In the genomic region with DNA sequence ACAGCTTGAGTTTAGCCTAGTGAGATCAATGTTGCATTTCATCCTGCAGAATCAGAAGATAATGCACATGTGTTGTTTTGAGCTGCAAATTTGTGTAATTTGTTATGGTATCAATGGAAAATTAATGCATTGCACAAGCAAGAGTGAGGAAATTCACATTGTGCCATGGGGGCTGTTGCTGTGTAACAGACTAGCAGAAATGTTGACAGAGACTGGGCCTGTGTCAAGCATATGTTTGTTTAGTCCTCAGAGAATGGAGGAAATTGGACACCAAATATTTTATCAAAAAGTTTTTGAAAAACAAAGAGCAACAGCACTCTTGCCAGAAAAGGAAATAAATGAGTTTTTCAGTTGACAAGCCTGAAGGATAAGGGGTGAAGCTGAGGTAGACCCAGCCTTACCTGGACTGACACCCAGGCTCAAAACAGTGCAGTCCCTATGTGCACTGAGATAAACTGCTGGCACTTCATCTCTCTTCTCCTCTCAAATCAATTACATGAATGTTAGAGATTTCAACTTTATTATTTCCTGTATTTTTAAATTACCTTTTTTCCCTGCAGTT, we compare ENCODE assay signal across 25 cellular contexts.
A peak's percentile ranks its signal among the peaks of the same experiment; 100 is the strongest.
DNase-seq lines count a peak whose midpoint lies in the region; ATAC-seq, FAIRE-seq and TF ChIP-seq lines count a peak whose summit lies in the region.
"Had no signal": no experiment of that assay in that cellular context is flagged by ENCODE, and none has a peak within 500 bp of the region (broad histone marks: within the 10 kb centered on the region; RNA-seq: fewer than 3 reads in every experiment).

No MANE protein-coding gene starts in this region.

- H3K79me2 ChIP-seq in GM23338 (replicated peaks; ENCODE audit: insufficient read depth) = no peaks in the 10 kb centered on the region

- no peaks in the 10 kb centered on the region for H3K27me3 ChIP-seq in GM23338 (ENCODE audit: insufficient read depth)
- H3K27me3 ChIP-seq: BE2C, MG63 had no signal

- no peak overlapping the region for H3K27ac ChIP-seq in GM23338 (ENCODE audit: low read depth)
- H3K27ac ChIP-seq: HL-60 had no signal

- H3K4me1 Mint-ChIP-seq in GM23338 = no peaks in the 10 kb centered on the region
- no peaks in the 10 kb centered on the region for H3K4me1 Mint-ChIP-seq in activated T-cell treated with anti-CD3 and anti-CD28 coated beads, Interleukin-2, amount 50 U/mL, for 4 hours (ENCODE audit: low read depth)
- H3K4me1 Mint-ChIP-seq: CD4-positive, CD25-positive, alpha-beta regulatory T cell; IgD-negative memory B cell had no signal

- no peak for ATAC-seq in GM23338
- no peak for ATAC-seq in activated T-cell treated with anti-CD3 and anti-CD28 coated beads, Interleukin-2, amount 50 U/mL, for 4 hours
- ATAC-seq: Right ventricle myocardium inferior had no signal

- H2AFZ ChIP-seq in GM23338 = peak overlapping the region; percentile 54; the same call in 1 of the 2 replicates

- no peak overlapping the region for H3K4me2 ChIP-seq in GM23338

- H3K36me3 Mint-ChIP-seq in GM23338 (ENCODE audit: low read depth) = no peaks in the 10 kb centered on the region
- H3K36me3 Mint-ChIP-seq in activated T-cell treated with anti-CD3 and anti-CD28 coated beads, Interleukin-2, amount 50 U/mL, for 4 hours (ENCODE audit: insufficient read depth) = no peaks in the 10 kb centered on the region
- H3K36me3 Mint-ChIP-seq: CD4-positive, CD25-positive, alpha-beta regulatory T cell had no signal

- no peak overlapping the region for H3K27ac Mint-ChIP-seq in GM23338
- H3K27ac Mint-ChIP-seq: CD4-positive, CD25-positive, alpha-beta regulatory T cell; IgD-negative memory B cell had no signal

- H3K4me3 ChIP-seq in GM23338 = no peak overlapping the region
- H3K4me3 ChIP-seq: HAP-1, MG63 had no signal

- no peak for TF ChIP-seq POLR2A in H54 (IDR thresholded peaks at IDR 0.05; ENCODE audit: low read depth, low read length)

- no peaks in the 10 kb centered on the region for H3K4me1 ChIP-seq in GM23338 (ENCODE audit: insufficient read depth)
- H3K4me1 ChIP-seq: BE2C, HAP-1 had no signal

- no peaks in the 10 kb centered on the region for H3K27me3 Mint-ChIP-seq in GM23338 (ENCODE audit: insufficient read depth, low read depth, poor library complexity)
- no peaks in the 10 kb centered on the region for H3K27me3 Mint-ChIP-seq in activated T-cell treated with anti-CD3 and anti-CD28 coated beads, Interleukin-2, amount 50 U/mL, for 4 hours (ENCODE audit: low read depth)
- H3K27me3 Mint-ChIP-seq: CD4-positive, CD25-positive, alpha-beta regulatory T cell; IgD-negative memory B cell had no signal

- no peak for FAIRE-seq in H54 (lab: Jason Lieb, UNC)
- FAIRE-seq: A204.1, RCC 7860 had no signal

- no peaks in the 10 kb centered on the region for H3K36me3 ChIP-seq in GM23338 (ENCODE audit: insufficient read depth)
- H3K36me3 ChIP-seq: BE2C, HAP-1, MG63 had no signal

- no peak overlapping the region for H3K4me3 Mint-ChIP-seq in GM23338
- H3K4me3 Mint-ChIP-seq in activated T-cell treated with anti-CD3 and anti-CD28 coated beads, Interleukin-2, amount 50 U/mL, for 4 hours = no peak overlapping the region
- H3K4me3 Mint-ChIP-seq: CD4-positive, CD25-positive, alpha-beta regulatory T cell; IgD-negative memory B cell had no signal

- H3F3A ChIP-seq in GM23338 (replicated peaks; ENCODE audit: low read depth) = no peaks in the 10 kb centered on the region

- H3K9me2 ChIP-seq in GM23338 (ENCODE audit: insufficient read depth) = no peaks in the 10 kb centered on the region

- peak; percentile 22 for DNase-seq in NCI-H1105 treated with DMSO at 0.1 percent for 48 hours (lab: John Stamatoyannopoulos, UW)
- DNase-seq in NCI-H1105 (lab: John Stamatoyannopoulos, UW) = no peak
- no peak for DNase-seq in GM23338 (ENCODE audit: low spot score)
- peak; percentile 51 for DNase-seq in NCI-H69 (lab: John Stamatoyannopoulos, UW)
- DNase-seq in fibroblast of gingiva (ENCODE audit: low read depth) = peak; percentile 56
- DNase-seq in activated T-cell treated with anti-CD3 and anti-CD28 coated beads, Interleukin-2, amount 50 U/mL, for 4 hours = no peak
- DNase-seq in H54 (ENCODE audit: insufficient read length, low spot score) = no peak
- no peak for DNase-seq in GM10248 (ENCODE audit: extremely low spot score)
- DNase-seq: BE2C; CD4-positive, CD25-positive, alpha-beta regulatory T cell; COR-L47; DMS79; Kasumi-1; MG63; NCI-H1048; NCI-H187; NCI-H510A treated with DMSO at 0.1 percent for 48 hours; SW 1271; T-helper 2 cell had no signal

- CTCF ChIA-PET in GM10248 (lab: Yijun Ruan, JAX) = no interaction called here

- H4K20me1 ChIP-seq in GM23338 (replicated peaks; ENCODE audit: insufficient read depth) = no peaks in the 10 kb centered on the region

- TF ChIP-seq CTCF in GM23338 (conservative IDR thresholded peaks at IDR 0.05; ENCODE audit: low read depth in 2 of 2) (no peak), GM10248 (IDR thresholded peaks at IDR 0.05; ENCODE audit: control extremely low read depth, extremely low read depth, low read depth, missing control alignments) (no peak)

- H3K9me3 Mint-ChIP-seq in GM23338 = no peaks in the 10 kb centered on the region
- no peaks in the 10 kb centered on the region for H3K9me3 Mint-ChIP-seq in activated T-cell treated with anti-CD3 and anti-CD28 coated beads, Interleukin-2, amount 50 U/mL, for 4 hours

- POLR2A ChIA-PET in GM10248 (lab: Yijun Ruan, JAX) = no interaction called here

TF ChIP-seq in GM23338, 12 proteins besides CTCF, POLR2A, EP300 and RAD21:
- no peak for TF ChIP-seq EZH2 (IDR thresholded peaks at IDR 0.05; ENCODE audit: low read depth, unreplicated experiment)
- no peak for TF ChIP-seq ZNF114 (CRISPR knock-in tag; IDR thresholded peaks at IDR 0.05)
- TF ChIP-seq, protein P1, sequence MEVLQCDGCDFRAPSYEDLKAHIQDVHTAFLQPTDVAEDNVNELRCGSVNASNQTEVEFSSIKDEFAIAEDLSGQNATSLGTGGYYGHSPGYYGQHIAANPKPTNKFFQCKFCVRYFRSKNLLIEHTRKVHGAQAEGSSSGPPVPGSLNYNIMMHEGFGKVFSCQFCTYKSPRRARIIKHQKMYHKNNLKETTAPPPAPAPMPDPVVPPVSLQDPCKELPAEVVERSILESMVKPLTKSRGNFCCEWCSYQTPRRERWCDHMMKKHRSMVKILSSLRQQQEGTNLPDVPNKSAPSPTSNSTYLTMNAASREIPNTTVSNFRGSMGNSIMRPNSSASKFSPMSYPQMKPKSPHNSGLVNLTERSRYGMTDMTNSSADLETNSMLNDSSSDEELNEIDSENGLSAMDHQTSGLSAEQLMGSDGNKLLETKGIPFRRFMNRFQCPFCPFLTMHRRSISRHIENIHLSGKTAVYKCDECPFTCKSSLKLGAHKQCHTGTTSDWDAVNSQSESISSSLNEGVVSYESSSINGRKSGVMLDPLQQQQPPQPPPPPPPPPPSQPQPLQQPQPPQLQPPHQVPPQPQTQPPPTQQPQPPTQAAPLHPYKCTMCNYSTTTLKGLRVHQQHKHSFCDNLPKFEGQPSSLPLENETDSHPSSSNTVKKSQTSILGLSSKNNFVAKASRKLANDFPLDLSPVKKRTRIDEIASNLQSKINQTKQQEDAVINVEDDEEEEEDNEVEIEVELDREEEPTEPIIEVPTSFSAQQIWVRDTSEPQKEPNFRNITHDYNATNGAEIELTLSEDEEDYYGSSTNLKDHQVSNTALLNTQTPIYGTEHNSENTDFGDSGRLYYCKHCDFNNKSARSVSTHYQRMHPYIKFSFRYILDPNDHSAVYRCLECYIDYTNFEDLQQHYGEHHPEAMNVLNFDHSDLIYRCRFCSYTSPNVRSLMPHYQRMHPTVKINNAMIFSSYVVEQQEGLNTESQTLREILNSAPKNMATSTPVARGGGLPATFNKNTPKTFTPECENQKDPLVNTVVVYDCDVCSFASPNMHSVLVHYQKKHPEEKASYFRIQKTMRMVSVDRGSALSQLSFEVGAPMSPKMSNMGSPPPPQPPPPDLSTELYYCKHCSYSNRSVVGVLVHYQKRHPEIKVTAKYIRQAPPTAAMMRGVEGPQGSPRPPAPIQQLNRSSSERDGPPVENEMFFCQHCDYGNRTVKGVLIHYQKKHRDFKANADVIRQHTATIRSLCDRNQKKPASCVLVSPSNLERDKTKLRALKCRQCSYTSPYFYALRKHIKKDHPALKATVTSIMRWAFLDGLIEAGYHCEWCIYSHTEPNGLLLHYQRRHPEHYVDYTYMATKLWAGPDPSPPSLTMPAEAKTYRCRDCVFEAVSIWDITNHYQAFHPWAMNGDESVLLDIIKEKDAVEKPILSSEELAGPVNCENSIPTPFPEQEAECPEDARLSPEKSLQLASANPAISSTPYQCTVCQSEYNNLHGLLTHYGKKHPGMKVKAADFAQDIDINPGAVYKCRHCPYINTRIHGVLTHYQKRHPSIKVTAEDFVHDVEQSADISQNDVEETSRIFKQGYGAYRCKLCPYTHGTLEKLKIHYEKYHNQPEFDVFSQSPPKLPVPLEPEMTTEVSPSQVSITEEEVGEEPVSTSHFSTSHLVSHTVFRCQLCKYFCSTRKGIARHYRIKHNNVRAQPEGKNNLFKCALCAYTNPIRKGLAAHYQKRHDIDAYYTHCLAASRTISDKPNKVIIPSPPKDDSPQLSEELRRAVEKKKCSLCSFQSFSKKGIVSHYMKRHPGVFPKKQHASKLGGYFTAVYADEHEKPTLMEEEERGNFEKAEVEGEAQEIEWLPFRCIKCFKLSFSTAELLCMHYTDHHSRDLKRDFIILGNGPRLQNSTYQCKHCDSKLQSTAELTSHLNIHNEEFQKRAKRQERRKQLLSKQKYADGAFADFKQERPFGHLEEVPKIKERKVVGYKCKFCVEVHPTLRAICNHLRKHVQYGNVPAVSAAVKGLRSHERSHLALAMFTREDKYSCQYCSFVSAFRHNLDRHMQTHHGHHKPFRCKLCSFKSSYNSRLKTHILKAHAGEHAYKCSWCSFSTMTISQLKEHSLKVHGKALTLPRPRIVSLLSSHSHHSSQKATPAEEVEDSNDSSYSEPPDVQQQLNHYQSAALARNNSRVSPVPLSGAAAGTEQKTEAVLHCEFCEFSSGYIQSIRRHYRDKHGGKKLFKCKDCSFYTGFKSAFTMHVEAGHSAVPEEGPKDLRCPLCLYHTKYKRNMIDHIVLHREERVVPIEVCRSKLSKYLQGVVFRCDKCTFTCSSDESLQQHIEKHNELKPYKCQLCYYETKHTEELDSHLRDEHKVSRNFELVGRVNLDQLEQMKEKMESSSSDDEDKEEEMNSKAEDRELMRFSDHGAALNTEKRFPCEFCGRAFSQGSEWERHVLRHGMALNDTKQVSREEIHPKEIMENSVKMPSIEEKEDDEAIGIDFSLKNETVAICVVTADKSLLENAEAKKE (CRISPR knock-in tag; IDR thresholded peaks at IDR 0.05) = no peak
- TF ChIP-seq CREB1 (CRISPR knock-in tag; IDR thresholded peaks at IDR 0.05; ENCODE audit: low read depth) = no peak
- no peak for TF ChIP-seq POLR2AphosphoS5 (IDR thresholded peaks at IDR 0.05; ENCODE audit: low read depth)
- TF ChIP-seq EZH2phosphoT487 (IDR thresholded peaks at IDR 0.05; ENCODE audit: unreplicated experiment) = no peak

Comparison
In these comparisons a context has a peak if more than half of its experiments do, and no peak if none do; other contexts are left out.
1. DNase-seq: peak in NCI-H1105 treated with DMSO at 0.1 percent for 48 hours (single experiment), NCI-H69 (single experiment) and fibroblast of gingiva (single experiment); none in NCI-H1105 (single experiment), GM23338 (single experiment), activated T-cell treated with anti-CD3 and anti-CD28 coated beads, Interleukin-2, amount 50 U/mL, for 4 hours (single experiment), H54 (single experiment) and GM10248 (single experiment).